20 cellular contexts compared by ENCODE assay signal in genomic region chr18:10838594-10838993, GRCh38.
DNase-seq lines count a peak whose midpoint lies in the region; ATAC-seq, FAIRE-seq and TF ChIP-seq lines count a peak whose summit lies in the region.
"Had no signal": no experiment of that assay in that cellular context is flagged by ENCODE, and none has a peak within 500 bp of the region (broad histone marks: within the 10 kb centered on the region; RNA-seq: fewer than 3 reads in every experiment).

No MANE protein-coding gene starts in this region.

- no peaks in the 10 kb centered on the region for H3K36me3 Mint-ChIP-seq in stimulated activated memory B cell treated with anti-CD40 and anti-IgM and Interleukin-4, amounts not matched to agents 10 μg/mL and 1 μg/mL and 100 μg/mL, for 72 hours
- H3K36me3 Mint-ChIP-seq: neural progenitor cell had no signal

- no peaks in the 10 kb centered on the region for H3K9me3 Mint-ChIP-seq in stimulated activated memory B cell treated with anti-CD40 and anti-IgM and Interleukin-4, amounts not matched to agents 10 μg/mL and 1 μg/mL and 100 μg/mL, for 72 hours
- H3K9me3 Mint-ChIP-seq: neural progenitor cell had no signal

- no peak overlapping the region for H3K4me3 Mint-ChIP-seq in stimulated activated memory B cell treated with anti-CD40 and anti-IgM and Interleukin-4, amounts not matched to agents 10 μg/mL and 1 μg/mL and 100 μg/mL, for 72 hours
- H3K4me3 Mint-ChIP-seq: neural progenitor cell had no signal

- H3K4me1 Mint-ChIP-seq in stimulated activated memory B cell treated with anti-CD40 and anti-IgM and Interleukin-4, amounts not matched to agents 10 μg/mL and 1 μg/mL and 100 μg/mL, for 72 hours, result no peaks in the 10 kb centered on the region
- H3K4me1 Mint-ChIP-seq: neural progenitor cell had no signal

- FAIRE-seq in GM12892 (lab: Jason Lieb, UNC), result peak; percentile 51
- FAIRE-seq: endometrium had no signal

- H3K27ac Mint-ChIP-seq in stimulated activated memory B cell treated with anti-CD40 and anti-IgM and Interleukin-4, amounts not matched to agents 10 μg/mL and 1 μg/mL and 100 μg/mL, for 72 hours, result no peak overlapping the region
- H3K27ac Mint-ChIP-seq: neural progenitor cell had no signal

- no peak for DNase-seq in GM12892 (ENCODE audit: insufficient read length)
- DNase-seq in GM20000 (ENCODE audit: low spot score), result peak; percentile 32
- peak; percentile 91 for DNase-seq in fibroblast of villous mesenchyme (ENCODE audit: low read depth)
- no peak for DNase-seq in NCI-H2171 treated with DMSO at 0.1 percent for 48 hours (lab: John Stamatoyannopoulos, UW)
- DNase-seq: activated CD4-positive, alpha-beta T cell treated with anti-CD3 and anti-CD28 coated beads for 48 hours; cortex of kidney; DMS 273 treated with DMSO at 0.1 percent for 48 hours; H7; heart left ventricle; NCI-H774; stimulated activated naive CD4-positive, alpha-beta T cell; SW 1271; thyroid gland had no signal

- no peak overlapping the region for H3K4me3 ChIP-seq in fibroblast of villous mesenchyme (ENCODE audit: low read depth, low read length)
- H3K4me3 ChIP-seq: heart left ventricle, neural progenitor cell, thyroid gland had no signal

- peaks cover 20% of the 10 kb centered on the region for H3K27me3 Mint-ChIP-seq in stimulated activated memory B cell treated with anti-CD40 and anti-IgM and Interleukin-4, amounts not matched to agents 10 μg/mL and 1 μg/mL and 100 μg/mL, for 72 hours

- TF ChIP-seq CTCF in GM20000 (IDR thresholded peaks at IDR 0.05; ENCODE audit: extremely low read depth, missing control alignments), result no peak
- no peak for TF ChIP-seq CTCF in fibroblast of villous mesenchyme (IDR thresholded peaks at IDR 0.05; ENCODE audit: insufficient read depth, low read depth, low read length)

- TF ChIP-seq POLR2A in GM12892 (IDR thresholded peaks at IDR 0.05; ENCODE audit: low read depth, low read length), result no peak

- ATAC-seq in HG03469 (IDR thresholded peaks at IDR 0.05; ENCODE audit: unreplicated experiment) (peak; percentile 38), HG02970 (IDR thresholded peaks at IDR 0.05; ENCODE audit: low FRiP score, unreplicated experiment) (no peak), HG02840 (IDR thresholded peaks at IDR 0.05; ENCODE audit: low FRiP score, unreplicated experiment) (no peak)
- no peak for ATAC-seq in stimulated activated memory B cell treated with anti-CD40 and anti-IgM and Interleukin-4, amounts not matched to agents 10 μg/mL and 1 μg/mL and 100 μg/mL, for 72 hours
- ATAC-seq: heart left ventricle, Right ventricle myocardium inferior had no signal

Comparison
In these comparisons a context has a peak if more than half of its experiments do, and no peak if none do; other contexts are left out.
1. DNase-seq: peak in GM20000 (single experiment) and fibroblast of villous mesenchyme (single experiment); none in GM12892 (single experiment) and NCI-H2171 treated with DMSO at 0.1 percent for 48 hours (single experiment).